22 cellular contexts compared by ENCODE assay signal in genomic region chr5:72601861-72602260, GRCh38.
"Had no signal": no experiment of that assay in that cellular context is flagged by ENCODE, and none has a peak within 500 bp of the region (broad histone marks: within the 10 kb centered on the region; RNA-seq: fewer than 3 reads in every experiment).

No MANE protein-coding gene starts in this region.

- H3K4me3 ChIP-seq: left lung, lung, pancreas, psoas muscle, right atrium auricular region, tibial artery had no signal

- ATAC-seq: activated CD8-positive, alpha-beta T cell treated with anti-CD3 and anti-CD28 coated beads, Interleukin-2, amount 10 ng/mL, durations not matched to agents 7 days and 5 days; activated naive CD8-positive, alpha-beta T cell treated with anti-CD3 and anti-CD28 coated beads, Interleukin-2, amount 50 U/mL, for 24 hours; left lung; pancreas; psoas muscle; stimulated activated naive CD8-positive, alpha-beta T cell treated with anti-CD3 and anti-CD28 coated beads, Interleukin-15, Interleukin-2, amounts not matched to agents 100 U/mL and 50 U/mL, for 24 hours had no signal

- H3K4me3 Mint-ChIP-seq: activated CD4-positive, alpha-beta T cell treated with anti-CD3 and anti-CD28 coated beads, Interleukin-2, amount 10 ng/mL, durations not matched to agents 7 days and 5 days; activated CD8-positive, alpha-beta T cell treated with anti-CD3 and anti-CD28 coated beads, Interleukin-2, amount 10 ng/mL, durations not matched to agents 7 days and 5 days; activated naive CD8-positive, alpha-beta T cell treated with anti-CD3 and anti-CD28 coated beads, Interleukin-2, amount 50 U/mL, for 24 hours; activated T-helper 1 cell treated with anti-CD3 and anti-CD28 coated beads, Interleukin-12 subunit alpha, Interleukin-12 subunit beta, Interleukin-2, Interleukin-4 antibody, amounts not matched to agents 30 ng/mL and 10 ng/mL and 1 ng/mL, durations not matched to agents 14 hours and 24 hours and 36 hours; brain; nephron had no signal

- H3K27ac Mint-ChIP-seq: activated CD4-positive, alpha-beta T cell treated with anti-CD3 and anti-CD28 coated beads, Interleukin-2, amount 10 ng/mL, durations not matched to agents 7 days and 5 days; activated CD8-positive, alpha-beta T cell treated with anti-CD3 and anti-CD28 coated beads, Interleukin-2, amount 10 ng/mL, durations not matched to agents 7 days and 5 days; activated naive CD8-positive, alpha-beta T cell treated with anti-CD3 and anti-CD28 coated beads, Interleukin-2, amount 50 U/mL, for 24 hours; activated T-helper 1 cell treated with anti-CD3 and anti-CD28 coated beads, Interleukin-12 subunit alpha, Interleukin-12 subunit beta, Interleukin-2, Interleukin-4 antibody, amounts not matched to agents 30 ng/mL and 10 ng/mL and 1 ng/mL, durations not matched to agents 14 hours and 24 hours and 36 hours; brain; nephron had no signal

- H3K27me3 ChIP-seq: left lung, pancreas, right atrium auricular region, tibial artery had no signal

- H3K4me1 Mint-ChIP-seq: activated naive CD8-positive, alpha-beta T cell treated with anti-CD3 and anti-CD28 coated beads, Interleukin-2, amount 50 U/mL, for 24 hours had no signal

- H3K36me3 ChIP-seq: left lung, neutrophil, pancreas, right atrium auricular region, tibial artery had no signal

- H3K27me3 Mint-ChIP-seq: activated CD4-positive, alpha-beta T cell treated with anti-CD3 and anti-CD28 coated beads, Interleukin-2, amount 10 ng/mL, durations not matched to agents 7 days and 5 days; activated naive CD8-positive, alpha-beta T cell treated with anti-CD3 and anti-CD28 coated beads, Interleukin-2, amount 50 U/mL, for 24 hours; brain had no signal

- H3K9me3 Mint-ChIP-seq: activated CD4-positive, alpha-beta T cell treated with anti-CD3 and anti-CD28 coated beads, Interleukin-2, amount 10 ng/mL, durations not matched to agents 7 days and 5 days; activated naive CD8-positive, alpha-beta T cell treated with anti-CD3 and anti-CD28 coated beads, Interleukin-2, amount 50 U/mL, for 24 hours; activated T-helper 1 cell treated with anti-CD3 and anti-CD28 coated beads, Interleukin-12 subunit alpha, Interleukin-12 subunit beta, Interleukin-2, Interleukin-4 antibody, amounts not matched to agents 30 ng/mL and 10 ng/mL and 1 ng/mL, durations not matched to agents 14 hours and 24 hours and 36 hours had no signal

- H3K9me3 ChIP-seq: left lung, neutrophil, pancreas, tibial artery had no signal

- DNase-seq: activated CD4-positive, alpha-beta T cell treated with anti-CD3 and anti-CD28 coated beads, Interleukin-2, amount 10 ng/mL, durations not matched to agents 7 days and 5 days; activated CD8-positive, alpha-beta T cell treated with anti-CD3 and anti-CD28 coated beads, Interleukin-2, amount 10 ng/mL, durations not matched to agents 7 days and 5 days; activated gamma-delta T cell; activated naive CD4-positive, alpha-beta T cell treated with anti-CD3 and anti-CD28 coated beads, Interleukin-2, amount 50 U/mL, for 16 hours; activated naive CD8-positive, alpha-beta T cell treated with anti-CD3 and anti-CD28 coated beads, Interleukin-2, amount 50 U/mL, for 24 hours; anterior cingulate cortex; foreskin fibroblast; hippocampal formation; kidney glomerular epithelial cell; left lung; pancreas; psoas muscle; stimulated activated CD4-positive, alpha-beta T cell treated with anti-CD3 and anti-CD28 coated beads, Interleukin-12 subunit alpha, Interleukin-12 subunit beta, amount 100 ng/mL, for 4 hours; stimulated activated CD4-positive, alpha-beta T cell treated with anti-CD3 and anti-CD28 coated beads, Interleukin-4, amount 100 ng/mL, for 4 hours; stimulated activated naive CD8-positive, alpha-beta T cell treated with anti-CD3 and anti-CD28 coated beads, Interleukin-15, Interleukin-2, amounts not matched to agents 100 U/mL and 50 U/mL, for 24 hours; tibial artery had no signal

- H3K27ac ChIP-seq: left lung, neutrophil, pancreas, psoas muscle, right atrium auricular region, tibial artery had no signal
